ENCODE assay signal across 8 cellular contexts in genomic region chr1:1324524-1325287, GRCh38. TPM values are rescaled to one million over a fixed set of nuclear protein-coding genes. Genes with fewer than 3 reads are reported as not detected.
A peak's percentile ranks its signal among the peaks of the same experiment; 100 is the strongest.
DNase-seq lines count a peak whose midpoint lies in the region; ATAC-seq and TF ChIP-seq lines count a peak whose summit lies in the region.

Gene CPTP (plus strand): TSS chr1:1324802. CDS start chr1:1326911, 2,109 bp downstream.
Gene INTS11 (minus strand): TSS chr1:1324660. CDS start chr1:1324608, 52 bp downstream.

- peaks cover 5% of the 10 kb centered on the region for H3K36me3 Mint-ChIP-seq in activated CD4-positive, alpha-beta T cell treated with anti-CD3 and anti-CD28 coated beads for 36 hours (ENCODE audit: low read depth)

- POLR2A ChIA-PET in activated CD4-positive, alpha-beta T cell treated with anti-CD3 and anti-CD28 coated beads for 36 hours (lab: Charles Lee), result interaction anchor here (0.7 kb wide), 1 partner anchor 50 kb away, joined by 3 read pairs; the partner anchor contains the start of gene AURKAIP1

- H3K4me3 Mint-ChIP-seq in activated CD4-positive, alpha-beta T cell treated with anti-CD3 and anti-CD28 coated beads for 36 hours, result peak within 1 kb of the TSS; percentile 80

- H3K27ac ChIP-seq in layer of hippocampus (ENCODE audit: low read depth, low read length), result peak within 1 kb of the TSS; percentile 71

- peaks cover 31% of the 10 kb centered on the region for H3K4me1 Mint-ChIP-seq in activated CD4-positive, alpha-beta T cell treated with anti-CD3 and anti-CD28 coated beads for 36 hours

- ATAC-seq in GM18907 (IDR thresholded peaks at IDR 0.05; ENCODE audit: unreplicated experiment), result peak; percentile 47
- peak; percentile 66 for ATAC-seq in HG03139 (IDR thresholded peaks at IDR 0.05; ENCODE audit: unreplicated experiment)
- peak; percentile 90 for ATAC-seq in activated CD4-positive, alpha-beta T cell treated with anti-CD3 and anti-CD28 coated beads for 36 hours

- peak within 1 kb of the TSS; percentile 83 for H3K27ac Mint-ChIP-seq in activated CD4-positive, alpha-beta T cell treated with anti-CD3 and anti-CD28 coated beads for 36 hours

- DNase-seq in AG08396 (ENCODE audit: low spot score) (peak; percentile 99), NCI-H524 (lab: John Stamatoyannopoulos, UW) (peak; percentile 70 to 85), choroid plexus epithelial cell (ENCODE audit: low read depth) (peak; percentile 92)
- peak; percentile 98 for DNase-seq in activated CD4-positive, alpha-beta T cell treated with anti-CD3 and anti-CD28 coated beads for 36 hours
- peak; percentile 89 to 94 (median 94) for DNase-seq in stimulated activated CD4-positive, alpha-beta T cell treated with anti-CD3 and anti-CD28 coated beads, Interleukin-1b, Interleukin-23, amount 100 ng/mL, for 24 hours (ENCODE audit: low read depth in 4 of 4, low spot score in 1 of 4)

- no peaks in the 10 kb centered on the region for H3K27me3 Mint-ChIP-seq in activated CD4-positive, alpha-beta T cell treated with anti-CD3 and anti-CD28 coated beads for 36 hours

- intact Hi-C loops in activated CD4-positive, alpha-beta T cell treated with anti-CD3 and anti-CD28 coated beads for 36 hours (cut with DNase I, micrococcal nuclease), result loop anchor here (1.0 to 2.0 kb wide), 14 partner anchors 13 to 809 kb away; partner anchors contain the start of genes AURKAIP1 (in 2 of the 2), ATAD3B (in 1 of the 2), B3GALT6 (in 1 of the 2) and C1orf159 (in 1 of the 2)

- H3K27me3 ChIP-seq in layer of hippocampus (ENCODE audit: control insufficient read depth, insufficient read depth, low read length), result no peaks in the 10 kb centered on the region

- H3K4me3 ChIP-seq in choroid plexus epithelial cell (ENCODE audit: low read depth, low read length), result peak within 1 kb of the TSS; percentile 88

- no peak for TF ChIP-seq CTCF in choroid plexus epithelial cell (conservative IDR thresholded peaks at IDR 0.05; ENCODE audit: low read depth, low read length)

- no peaks in the 10 kb centered on the region for H3K9me3 Mint-ChIP-seq in activated CD4-positive, alpha-beta T cell treated with anti-CD3 and anti-CD28 coated beads for 36 hours (ENCODE audit: low read depth)

- CTCF ChIA-PET in activated CD4-positive, alpha-beta T cell treated with anti-CD3 and anti-CD28 coated beads for 36 hours (lab: Charles Lee), result interaction anchor here (0.6 to 1.2 kb wide), 2 partner anchors 15 to 181 kb away, joined by 3 to 4 read pairs; no protein-coding TSS in a partner anchor

RNA-seq across cellular contexts. Expression of gene CPTP, which starts in this region (rescaled TPM):
- total RNA-seq in activated CD4-positive, alpha-beta T cell treated with anti-CD3 and anti-CD28 coated beads for 36 hours, result 10 to 100 TPM in 1 of 2 experiments, 1 to 10 TPM in 1; 9.9 to 11.4 TPM

RNA-seq across cellular contexts. Expression of gene INTS11, which starts in this region (rescaled TPM):
- 100 to 1,000 TPM; 117 to 151 TPM for total RNA-seq in activated CD4-positive, alpha-beta T cell treated with anti-CD3 and anti-CD28 coated beads for 36 hours

Comparison
In these comparisons a context has a peak if more than half of its experiments do, and no peak if none do; other contexts are left out.
1. Peak in every context shown above with its lines: DNase-seq, ATAC-seq, H3K4me3 ChIP-seq and H3K27ac ChIP-seq.